26 cellular contexts compared by ENCODE assay signal in genomic region chr1:242447682-242448081, GRCh38.
A peak's percentile ranks its signal among the peaks of the same experiment; 100 is the strongest.
DNase-seq lines count a peak whose midpoint lies in the region; ATAC-seq, FAIRE-seq and TF ChIP-seq lines count a peak whose summit lies in the region.
"Had no signal": no experiment of that assay in that cellular context is flagged by ENCODE, and none has a peak within 500 bp of the region (broad histone marks: within the 10 kb centered on the region; RNA-seq: fewer than 3 reads in every experiment).

No MANE protein-coding gene starts in this region.

- H3K4me1 ChIP-seq in HUES48 (ENCODE audit: control insufficient read depth, insufficient read depth, low read length) (peaks cover 43% of the 10 kb centered on the region), H1 (replicated peaks in 1 of 4; ENCODE audit: control insufficient read depth in 3 of 4, insufficient read depth in 4 of 4, low read length in 3 of 4) (peaks cover 6 to 30% (median 14%) of the 10 kb centered on the region in 4 experiments; a peak in 6 of 7 replicates), A673 (ENCODE audit: insufficient read depth, low read length, poor library complexity, severe bottlenecking) (no peaks in the 10 kb centered on the region)
- H3K4me1 ChIP-seq: BLaER1, Caco-2, Peyer's patch had no signal

- H3K56ac ChIP-seq in H1 (replicated peaks; ENCODE audit: insufficient read length, low read depth, low read length) = no peak overlapping the region

- H4K91ac ChIP-seq in H1 (replicated peaks; ENCODE audit: insufficient read length, low read length) = no peak overlapping the region

- TF ChIP-seq CTCF in H1 (IDR thresholded peaks at IDR 0.05; ENCODE audit: control extremely low read depth in 1 of 3, insufficient read depth in 1 of 3, low read depth in 1 of 3, low read length in 3 of 3) = no peak
- no peak for TF ChIP-seq CTCF in A673 (conservative IDR thresholded peaks at IDR 0.05; ENCODE audit: low read depth, low read length)

- peak overlapping the region; percentile 38 for H3K27ac ChIP-seq in HUES48 (ENCODE audit: low read depth, low read length)
- H3K27ac ChIP-seq in H1 (ENCODE audit: low read depth, low read length) = no peak overlapping the region
- H3K27ac ChIP-seq in A673 (ENCODE audit: low read depth, low read length, poor library complexity, severe bottlenecking) = no peak overlapping the region
- H3K27ac ChIP-seq: BLaER1, HL-60, KMS-11, Peyer's patch had no signal

- 0 out of 2 replicates have a peak overlapping the region, but pooled peaks have one; percentile 67 for H2AFZ ChIP-seq in H1 (ENCODE audit: low read length)

- CTCF ChIA-PET in H1 (lab: Charles Lee; ENCODE audit: partially characterized antibody) = interaction anchor here (0.7 kb wide), 1 partner anchor 26 kb away, joined by 3 read pairs; no protein-coding TSS in a partner anchor
- CTCF ChIA-PET in A673 (lab: Charles Lee) = no interaction called here

- no peak overlapping the region for H3K27ac Mint-ChIP-seq in stimulated activated effector memory CD8-positive, alpha-beta T cell treated with anti-CD3 and anti-CD28 coated beads, Interleukin-12 subunit alpha, Interleukin-12 subunit beta, amount 100 ng/mL, for 72 hours
- H3K27ac Mint-ChIP-seq: CD4-positive, alpha-beta memory T cell had no signal

- no peaks in the 10 kb centered on the region for H3K23me2 ChIP-seq in H1 (ENCODE audit: low read depth, low read length)

- no peak for TF ChIP-seq EP300 in H1 (IDR thresholded peaks at IDR 0.05; ENCODE audit: borderline replicate concordance in 1 of 2, low read depth in 2 of 2, low read length in 2 of 2)

- H4K8ac ChIP-seq in H1 (ENCODE audit: extremely low read depth, insufficient read depth, low read length) = no peak overlapping the region

- BruUV-seq in A673 (replicated peaks; lab: Mats Ljungman, UMichigan) = no TSS peak

- H2AK5ac ChIP-seq in H1 (ENCODE audit: low read depth, low read length) = no peak overlapping the region

- H4K20me1 ChIP-seq in H1 (replicated peaks in 1 of 2; ENCODE audit: control insufficient read depth in 1 of 2, insufficient read depth in 2 of 2, low read length in 2 of 2) = no peaks in the 10 kb centered on the region
- H4K20me1 ChIP-seq: BLaER1 had no signal

- peak; percentile 42 for FAIRE-seq in H1 (lab: Jason Lieb, UNC)
- FAIRE-seq: GM12891 had no signal

- no peak overlapping the region for H3K23ac ChIP-seq in H1 (ENCODE audit: insufficient read length)

- no peak overlapping the region for H2BK15ac ChIP-seq in H1 (ENCODE audit: low read length)

- H3K4me3 ChIP-seq in HUES48 (ENCODE audit: low read depth, low read length) = peak overlapping the region; percentile 37; the same call in 1 of the 2 replicates
- H3K4me3 ChIP-seq in H1 (ENCODE audit: extremely low read depth in 1 of 4, insufficient read depth in 2 of 4, low read depth in 3 of 4, low read length in 4 of 4) = peak overlapping the region in 1 of 4 experiments; percentile 25; a peak in 1 of 8 replicates
- H3K4me3 ChIP-seq in A673 (ENCODE audit: low read depth, low read length, poor library complexity, severe bottlenecking) = no peak overlapping the region
- H3K4me3 ChIP-seq: BLaER1, Peyer's patch had no signal

- no peak for TF ChIP-seq POLR2A in H1 (IDR thresholded peaks at IDR 0.05; ENCODE audit: control extremely low read depth in 1 of 2, low read depth in 2 of 2, low read length in 2 of 2)

- H3K4ac ChIP-seq in H1 (replicated peaks; ENCODE audit: insufficient read length, low read depth, low read length) = no peak overlapping the region

- H3K27me3 ChIP-seq in HUES48 (ENCODE audit: control insufficient read depth, insufficient read depth, low read length) (no peaks in the 10 kb centered on the region), H1 (replicated peaks in 1 of 4; ENCODE audit: control insufficient read depth in 3 of 4, extremely low read depth in 1 of 4, insufficient read depth in 3 of 4, low read length in 3 of 4) (no peaks in the 10 kb centered on the region), A673 (replicated peaks; ENCODE audit: insufficient read depth, low read depth, low read length, poor library complexity) (no peaks in the 10 kb centered on the region)
- H3K27me3 ChIP-seq: BLaER1, Peyer's patch had no signal

- no peak overlapping the region for H3K14ac ChIP-seq in H1 (ENCODE audit: insufficient read length)

- H2BK20ac ChIP-seq in H1 (ENCODE audit: low read length) = no peak overlapping the region

- H3K79me2 ChIP-seq in H1 (ENCODE audit: control insufficient read depth in 1 of 2, insufficient read depth in 2 of 2, low read length in 2 of 2) = no peaks in the 10 kb centered on the region

- H3K36me3 ChIP-seq in HUES48 (ENCODE audit: control insufficient read depth, insufficient read depth, low read length) (no peaks in the 10 kb centered on the region), H1 (ENCODE audit: control insufficient read depth in 2 of 4, insufficient read depth in 4 of 4, low read length in 3 of 4) (no peaks in the 10 kb centered on the region), A673 (ENCODE audit: insufficient read depth, low read length, poor library complexity, severe bottlenecking) (no peaks in the 10 kb centered on the region)
- H3K36me3 ChIP-seq: BLaER1, Peyer's patch had no signal

- no peaks in the 10 kb centered on the region for H3K9me3 Mint-ChIP-seq in stimulated activated effector memory CD8-positive, alpha-beta T cell treated with anti-CD3 and anti-CD28 coated beads, Interleukin-12 subunit alpha, Interleukin-12 subunit beta, amount 100 ng/mL, for 72 hours

- no peaks in the 10 kb centered on the region for H3K36me3 Mint-ChIP-seq in stimulated activated effector memory CD8-positive, alpha-beta T cell treated with anti-CD3 and anti-CD28 coated beads, Interleukin-12 subunit alpha, Interleukin-12 subunit beta, amount 100 ng/mL, for 72 hours
- H3K36me3 Mint-ChIP-seq: CD4-positive, alpha-beta memory T cell had no signal

- POLR2A ChIA-PET in H1 (lab: Charles Lee; ENCODE audit: partially characterized antibody) = no interaction called here
- POLR2A ChIA-PET in A673 (lab: Charles Lee; ENCODE audit: low non-redundant PET) = no interaction called here

- ATAC-seq in stimulated activated effector memory CD8-positive, alpha-beta T cell treated with anti-CD3 and anti-CD28 coated beads, Interleukin-12 subunit alpha, Interleukin-12 subunit beta, amount 100 ng/mL, for 72 hours = no peak
- no peak for ATAC-seq in HG03521 (IDR thresholded peaks at IDR 0.05; ENCODE audit: unreplicated experiment)
- ATAC-seq: SK-N-SH treated with all-trans-retinoic acid at 6 μM for 48 hours had no signal

- no peaks in the 10 kb centered on the region for H3K9me3 ChIP-seq in HUES48 (ENCODE audit: control insufficient read depth, insufficient read depth, low read length)
- H3K9me3 ChIP-seq in H1 (ENCODE audit: insufficient read depth in 2 of 2, low read depth in 1 of 2, low read length in 1 of 2) = no peaks in the 10 kb centered on the region
- H3K9me3 ChIP-seq in A673 (ENCODE audit: low read depth, low read length, poor library complexity, severe bottlenecking) = no peaks in the 10 kb centered on the region
- H3K9me3 ChIP-seq: BLaER1, Caco-2, Peyer's patch had no signal

- H3K9ac ChIP-seq in HUES48 (ENCODE audit: low read depth, low read length) (no peak overlapping the region; the same call in 1 of the 2 replicates), H1 (replicated peaks in 1 of 4; ENCODE audit: extremely low read depth in 1 of 4, low read depth in 3 of 4, low read length in 3 of 4) (no peak overlapping the region)
- H3K9ac ChIP-seq: BLaER1, KMS-11 had no signal

- H2BK5ac ChIP-seq in H1 (ENCODE audit: low read depth, low read length) = peak overlapping the region; percentile 18; the same call in 1 of the 2 replicates

- H3K18ac ChIP-seq in H1 (ENCODE audit: extremely low read depth, low read length) = peak overlapping the region; percentile 54; the same call in 1 of the 2 replicates

- TF ChIP-seq RAD21 in H1 (IDR thresholded peaks at IDR 0.05 in 1 of 2, conservative IDR thresholded peaks at IDR 0.05 in 1 of 2; ENCODE audit: low read depth in 2 of 2, low read length in 2 of 2) = no peak

- peak overlapping the region; percentile 37 to 69 for H3K4me2 ChIP-seq in H1 (ENCODE audit: insufficient read depth in 1 of 2, low read depth in 2 of 2, low read length in 2 of 2)
- H3K4me2 ChIP-seq: BLaER1, KMS-11 had no signal

- H3K4me1 Mint-ChIP-seq in stimulated activated effector memory CD8-positive, alpha-beta T cell treated with anti-CD3 and anti-CD28 coated beads, Interleukin-12 subunit alpha, Interleukin-12 subunit beta, amount 100 ng/mL, for 72 hours = no peaks in the 10 kb centered on the region
- H3K4me1 Mint-ChIP-seq: CD4-positive, alpha-beta memory T cell had no signal

- H3K4me3 Mint-ChIP-seq in stimulated activated effector memory CD8-positive, alpha-beta T cell treated with anti-CD3 and anti-CD28 coated beads, Interleukin-12 subunit alpha, Interleukin-12 subunit beta, amount 100 ng/mL, for 72 hours = no peak overlapping the region
- H3K4me3 Mint-ChIP-seq: CD4-positive, alpha-beta memory T cell had no signal

- H4K5ac ChIP-seq in H1 (ENCODE audit: insufficient read length, low read depth, low read length) = peak overlapping the region; percentile 8

- H2BK120ac ChIP-seq in H1 (replicated peaks; ENCODE audit: low read depth, low read length) = peak overlapping the region; percentile 70

- H3K79me1 ChIP-seq in H1 (ENCODE audit: low read depth, low read length) = no peaks in the 10 kb centered on the region

- no peak overlapping the region for H2BK12ac ChIP-seq in H1 (ENCODE audit: low read depth, low read length)

- WGBS in H1 (ENCODE audit: extremely low coverage in 1 of 2, insufficient coverage in 1 of 2, insufficient read length in 1 of 2, insufficient replicate concordance in 2 of 2, low coverage in 1 of 2, low lambda C conversion rate in 2 of 2, missing lambda C conversion rate in 1 of 2), 2 experiments = 32% methylated on average over 7 of the region's 7 CpGs; no CpG with 5 or more reads in 1 of the 2 experiments

- intact Hi-C loops in A673 (cut with micrococcal nuclease; ENCODE audit: unreplicated experiment) = no loop called here

- DNase-seq in H1 (ENCODE audit: low read depth in 1 of 2, low spot score in 2 of 2) (peak in 1 of 2 experiments; percentile 34), islet precursor cell (peak; percentile 54), A673 (ENCODE audit: low spot score) (no peak), HK-2 (ENCODE audit: unreplicated experiment) (no peak)
- no peak for DNase-seq in stimulated activated effector memory CD8-positive, alpha-beta T cell treated with anti-CD3 and anti-CD28 coated beads, Interleukin-12 subunit alpha, Interleukin-12 subunit beta, amount 100 ng/mL, for 72 hours (ENCODE audit: low spot score in 2 of 2)
- DNase-seq: ACHN; Caco-2; CD4-positive, alpha-beta memory T cell; DMS 273 treated with DMSO at 0.1 percent for 48 hours; DMS79 treated with DMSO at 0.1 percent for 48 hours; GOT3; IMR-90; NCI-H1105; NCI-H146; NCI-H2029; NCI-H2227 treated with DMSO at 0.1 percent for 48 hours; NCI-H510A; NCI-H748 treated with DMSO at 0.1 percent for 48 hours; Peyer's patch had no signal

TF ChIP-seq in H1, 55 proteins besides CTCF, POLR2A, EP300 and RAD21 (continues in another document):
- TF ChIP-seq SRF (IDR thresholded peaks at IDR 0.05; ENCODE audit: low read depth, low read length) (no peak), PHF8 (conservative IDR thresholded peaks at IDR 0.05; ENCODE audit: low read depth, low read length) (no peak), CEBPB (IDR thresholded peaks at IDR 0.05; ENCODE audit: low read depth, low read length) (no peak), YY1 (IDR thresholded peaks at IDR 0.05; ENCODE audit: low read depth, low read length) (no peak), RBBP5 (IDR thresholded peaks at IDR 0.05; ENCODE audit: borderline replicate concordance, low read depth, low read length) (no peak)
